Comparison of ENCODE assay signal across 20 cellular contexts in the genomic region with DNA sequence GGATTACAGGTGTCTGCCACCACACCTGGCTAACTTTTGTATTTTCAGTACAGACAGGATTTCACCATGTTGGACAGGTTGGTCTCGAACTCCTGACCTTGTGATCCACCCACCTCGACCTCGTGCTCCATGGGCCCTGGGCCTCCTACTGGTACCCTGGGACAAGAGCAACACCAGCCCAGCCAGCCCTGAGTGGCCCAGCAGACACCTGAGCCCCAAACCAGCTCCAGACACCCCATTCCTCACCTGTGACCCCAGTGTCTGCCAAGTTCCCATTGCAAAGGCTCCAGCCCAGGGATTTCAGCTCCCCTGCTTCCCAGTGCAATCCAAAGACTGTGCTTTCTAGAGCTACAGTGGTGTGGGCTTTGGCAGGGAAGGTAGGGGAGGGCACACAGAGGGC. TPM values are rescaled to one million over a fixed set of nuclear protein-coding genes. Genes with fewer than 3 reads are reported as not detected.
DNase-seq lines count a peak whose midpoint lies in the region; ATAC-seq and TF ChIP-seq lines count a peak whose summit lies in the region.
"Had no signal": no experiment of that assay in that cellular context is flagged by ENCODE, and none has a peak within 500 bp of the region (broad histone marks: within the 10 kb centered on the region; RNA-seq: fewer than 3 reads in every experiment).

No MANE protein-coding gene starts in this region.

- no peak overlapping the region for H3K4me3 Mint-ChIP-seq in activated T-cell treated with anti-CD3 and anti-CD28 coated beads, Interleukin-2, amount 50 U/mL, for 72 hours
- no peak overlapping the region for H3K4me3 Mint-ChIP-seq in T-helper 17 cell
- no peak overlapping the region for H3K4me3 Mint-ChIP-seq in glutamatergic neuron (ENCODE audit: unreplicated experiment)
- no peak overlapping the region for H3K4me3 Mint-ChIP-seq in stimulated activated memory B cell treated with anti-CD40 and anti-IgM and Interleukin-4, amounts not matched to agents 10 μg/mL and 1 μg/mL and 100 μg/mL, for 72 hours
- H3K4me3 Mint-ChIP-seq: activated naive CD4-positive, alpha-beta T cell treated with anti-CD3 and anti-CD28 coated beads for 36 hours; nephron progenitor cell had no signal

- DNase-seq in activated T-cell treated with anti-CD3 and anti-CD28 coated beads, Interleukin-2, amount 50 U/mL, for 72 hours: no peak
- no peak for DNase-seq in activated T-cell treated with anti-CD3 and anti-CD28 coated beads, Interleukin-2, amount 50 U/mL, for 1 hour
- DNase-seq in T-helper 17 cell (no peak), glutamatergic neuron (no peak), NCI-H226 (no peak), upper lobe of left lung (no peak), globus pallidus (ENCODE audit: low spot score) (no peak)
- DNase-seq: activated CD4-positive, alpha-beta T cell treated with anti-CD3 and anti-CD28 coated beads for 4 hours; activated CD8-positive, alpha-beta memory T cell treated with anti-CD3 and anti-CD28 coated beads, Interleukin-2, amount 50 U/mL, for 48 hours; activated naive CD4-positive, alpha-beta T cell treated with anti-CD3 and anti-CD28 coated beads for 36 hours; EL; hypothalamus; mesendoderm; NCI-H1930; NCI-H446 treated with DMSO at 0.1 percent for 48 hours; nephron progenitor cell; small intestine; stimulated activated CD4-positive, alpha-beta T cell treated with anti-CD3 and anti-CD28 coated beads, Interleukin-2, amount 100 ng/mL, for 48 hours had no signal

- H3K36me3 ChIP-seq in upper lobe of left lung: peaks cover 15 to 29% (median 24%) of the 10 kb centered on the region in 4 donors

- H3K9me3 ChIP-seq in T-helper 17 cell (ENCODE audit: control insufficient read depth, low read length, poor library complexity, severe bottlenecking) (no peaks in the 10 kb centered on the region), upper lobe of left lung (no peaks in the 10 kb centered on the region)
- H3K9me3 ChIP-seq: prostate gland had no signal

- H3K27me3 ChIP-seq in upper lobe of left lung: no peaks in the 10 kb centered on the region

- H3K4me3 ChIP-seq in upper lobe of left lung: no peak overlapping the region
- H3K4me3 ChIP-seq: prostate gland had no signal

- TF ChIP-seq POLR2A in upper lobe of left lung (IDR thresholded peaks at IDR 0.05): no peak

- H3K4me1 Mint-ChIP-seq in activated T-cell treated with anti-CD3 and anti-CD28 coated beads, Interleukin-2, amount 50 U/mL, for 72 hours (ENCODE audit: low read depth): peaks cover 93% of the 10 kb centered on the region
- peaks cover 77% of the 10 kb centered on the region for H3K4me1 Mint-ChIP-seq in T-helper 17 cell
- H3K4me1 Mint-ChIP-seq in glutamatergic neuron (ENCODE audit: low read depth, unreplicated experiment): peaks cover 47% of the 10 kb centered on the region
- H3K4me1 Mint-ChIP-seq in stimulated activated memory B cell treated with anti-CD40 and anti-IgM and Interleukin-4, amounts not matched to agents 10 μg/mL and 1 μg/mL and 100 μg/mL, for 72 hours: peaks cover 83% of the 10 kb centered on the region

- H3K27ac ChIP-seq in upper lobe of left lung: no peak overlapping the region
- H3K27ac ChIP-seq: prostate gland had no signal

- TF ChIP-seq CTCF in glutamatergic neuron (IDR thresholded peaks at IDR 0.05; ENCODE audit: partially characterized antibody, unreplicated experiment) (no peak), upper lobe of left lung (IDR thresholded peaks at IDR 0.05) (no peak)

- H3K36me3 Mint-ChIP-seq in activated T-cell treated with anti-CD3 and anti-CD28 coated beads, Interleukin-2, amount 50 U/mL, for 72 hours (ENCODE audit: insufficient read depth in 2 of 2): peaks cover 5 to 13% of the 10 kb centered on the region in 2 donors
- H3K36me3 Mint-ChIP-seq in T-helper 17 cell (ENCODE audit: low read depth) (peaks cover 4% of the 10 kb centered on the region), glutamatergic neuron (ENCODE audit: unreplicated experiment) (peaks cover 5% of the 10 kb centered on the region)
- peaks cover 27% of the 10 kb centered on the region for H3K36me3 Mint-ChIP-seq in stimulated activated memory B cell treated with anti-CD40 and anti-IgM and Interleukin-4, amounts not matched to agents 10 μg/mL and 1 μg/mL and 100 μg/mL, for 72 hours

- no peak for TF ChIP-seq EP300 in upper lobe of left lung (IDR thresholded peaks at IDR 0.05)

- 94 to 100% methylated on average over 3 of the region's 3 CpGs for WGBS in upper lobe of left lung, 2 donors

- H3K4me1 ChIP-seq in upper lobe of left lung: peaks cover 57 to 83% (median 64%) of the 10 kb centered on the region in 4 donors

- ATAC-seq in activated T-cell treated with anti-CD3 and anti-CD28 coated beads, Interleukin-2, amount 50 U/mL, for 72 hours (replicated peaks in 1 of 2): no peak
- no peak for ATAC-seq in T-helper 17 cell
- no peak for ATAC-seq in stimulated activated memory B cell treated with anti-CD40 and anti-IgM and Interleukin-4, amounts not matched to agents 10 μg/mL and 1 μg/mL and 100 μg/mL, for 72 hours
- no peak for ATAC-seq in upper lobe of left lung (ENCODE audit: low FRiP score in 2 of 2)

- H3K27me3 Mint-ChIP-seq in activated T-cell treated with anti-CD3 and anti-CD28 coated beads, Interleukin-2, amount 50 U/mL, for 72 hours (ENCODE audit: low read depth): no peaks in the 10 kb centered on the region
- H3K27me3 Mint-ChIP-seq in T-helper 17 cell (no peaks in the 10 kb centered on the region), glutamatergic neuron (ENCODE audit: unreplicated experiment) (peaks cover 26% of the 10 kb centered on the region)
- no peaks in the 10 kb centered on the region for H3K27me3 Mint-ChIP-seq in stimulated activated memory B cell treated with anti-CD40 and anti-IgM and Interleukin-4, amounts not matched to agents 10 μg/mL and 1 μg/mL and 100 μg/mL, for 72 hours

- H3K27ac Mint-ChIP-seq in activated T-cell treated with anti-CD3 and anti-CD28 coated beads, Interleukin-2, amount 50 U/mL, for 72 hours: peak overlapping the region; percentile 4
- H3K27ac Mint-ChIP-seq in T-helper 17 cell (peak overlapping the region; percentile 97), glutamatergic neuron (ENCODE audit: unreplicated experiment) (peak overlapping the region; percentile 22)
- peak overlapping the region; percentile 98 for H3K27ac Mint-ChIP-seq in stimulated activated memory B cell treated with anti-CD40 and anti-IgM and Interleukin-4, amounts not matched to agents 10 μg/mL and 1 μg/mL and 100 μg/mL, for 72 hours
- H3K27ac Mint-ChIP-seq: activated naive CD4-positive, alpha-beta T cell treated with anti-CD3 and anti-CD28 coated beads for 36 hours; nephron progenitor cell had no signal

- H3K9me3 Mint-ChIP-seq in activated T-cell treated with anti-CD3 and anti-CD28 coated beads, Interleukin-2, amount 50 U/mL, for 72 hours: peaks cover 0 to 2% of the 10 kb centered on the region in 2 donors
- peaks cover 24% of the 10 kb centered on the region for H3K9me3 Mint-ChIP-seq in glutamatergic neuron (ENCODE audit: unreplicated experiment)
- H3K9me3 Mint-ChIP-seq in stimulated activated memory B cell treated with anti-CD40 and anti-IgM and Interleukin-4, amounts not matched to agents 10 μg/mL and 1 μg/mL and 100 μg/mL, for 72 hours: no peaks in the 10 kb centered on the region
- H3K9me3 Mint-ChIP-seq: activated naive CD4-positive, alpha-beta T cell treated with anti-CD3 and anti-CD28 coated beads for 36 hours; nephron progenitor cell had no signal

RNA-seq across cellular contexts. Expression of gene MEF2D, which starts 14.6 kb away (rescaled TPM):
- total RNA-seq in activated T-cell treated with anti-CD3 and anti-CD28 coated beads, Interleukin-2, amount 50 U/mL, for 72 hours: 10 to 100 TPM; 73.3 to 86.8 TPM
- 100 to 1,000 TPM; 142 to 157 TPM for total RNA-seq in T-helper 17 cell
- 50.0 TPM for total RNA-seq in glutamatergic neuron (ENCODE audit: unreplicated experiment)
- 100 to 1,000 TPM in 2 of 6 donors, 10 to 100 TPM in 4; 42.7 to 146 (median 58.7) TPM for total RNA-seq in upper lobe of left lung

Comparison
In these comparisons a context has a peak if more than half of its experiments do, and no peak if none do; other contexts are left out.
1. H3K27ac Mint-ChIP-seq: peak in every context shown above with its lines; median percentile 98 in stimulated activated memory B cell treated with anti-CD40 and anti-IgM and Interleukin-4, amounts not matched to agents 10 μg/mL and 1 μg/mL and 100 μg/mL, for 72 hours; 97 in T-helper 17 cell; 22 in glutamatergic neuron; 4 in activated T-cell treated with anti-CD3 and anti-CD28 coated beads, Interleukin-2, amount 50 U/mL, for 72 hours.